Comparison of ENCODE assay signal across 8 cellular contexts in the genomic region with DNA sequence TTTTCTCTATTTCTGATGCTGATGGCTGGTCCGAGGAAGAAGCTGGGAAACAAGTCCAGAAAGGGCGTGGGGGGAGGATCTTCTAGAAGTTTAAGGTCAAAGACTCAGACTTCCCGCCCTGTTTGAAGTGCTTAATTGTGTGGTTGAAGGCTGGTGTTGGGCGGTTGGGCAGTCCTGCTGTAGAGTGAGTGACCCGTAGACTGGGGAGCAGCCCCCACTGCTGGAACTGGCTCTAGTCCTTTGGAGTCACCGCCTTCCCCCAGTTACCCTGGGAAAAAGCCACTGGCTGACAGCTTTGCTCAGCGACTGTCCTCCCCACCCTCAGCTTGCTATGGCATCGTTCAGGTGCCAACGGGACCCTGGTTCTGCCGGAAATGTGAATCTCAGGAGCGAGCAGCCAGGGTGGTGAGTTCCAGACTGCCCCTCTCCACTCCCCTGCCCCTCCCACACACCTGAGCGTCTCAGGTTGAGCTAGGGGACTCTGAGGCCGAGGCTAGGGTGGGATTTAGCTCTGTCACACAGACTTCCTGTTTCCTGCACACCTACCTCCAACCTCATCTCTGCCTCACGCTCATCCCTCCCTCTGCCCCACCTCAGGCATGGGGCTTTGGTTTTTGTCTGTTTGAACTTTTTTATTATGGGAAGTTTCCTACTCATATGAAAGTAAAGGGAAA. TPM values are rescaled to one million over a fixed set of nuclear protein-coding genes. Genes with fewer than 3 reads are reported as not detected.
A peak's percentile ranks its signal among the peaks of the same experiment; 100 is the strongest.
DNase-seq lines count a peak whose midpoint lies in the region; ATAC-seq and TF ChIP-seq lines count a peak whose summit lies in the region.

No MANE protein-coding gene starts in this region.

- no peaks in the 10 kb centered on the region for H3K27me3 Mint-ChIP-seq in activated CD8-positive, alpha-beta memory T cell treated with anti-CD3 and anti-CD28 coated beads, Interleukin-2, amount 10 ng/mL, durations not matched to agents 7 days and 5 days

- ATAC-seq in activated CD8-positive, alpha-beta memory T cell treated with anti-CD3 and anti-CD28 coated beads, Interleukin-2, amount 10 ng/mL, durations not matched to agents 7 days and 5 days = no peak

- H3K4me1 Mint-ChIP-seq in activated CD8-positive, alpha-beta memory T cell treated with anti-CD3 and anti-CD28 coated beads, Interleukin-2, amount 10 ng/mL, durations not matched to agents 7 days and 5 days = peaks cover 48% of the 10 kb centered on the region

- peak overlapping the region; percentile 90 for H3K27ac Mint-ChIP-seq in activated CD8-positive, alpha-beta memory T cell treated with anti-CD3 and anti-CD28 coated beads, Interleukin-2, amount 10 ng/mL, durations not matched to agents 7 days and 5 days

- TF ChIP-seq CTCF in fibroblast of the aortic adventitia (IDR thresholded peaks at IDR 0.05; ENCODE audit: insufficient read depth, low read length) = no peak

- H3K4me3 ChIP-seq in fibroblast of the aortic adventitia (ENCODE audit: low read depth, low read length) = peak overlapping the region; percentile 75

- no peaks in the 10 kb centered on the region for H3K9me3 Mint-ChIP-seq in activated CD8-positive, alpha-beta memory T cell treated with anti-CD3 and anti-CD28 coated beads, Interleukin-2, amount 10 ng/mL, durations not matched to agents 7 days and 5 days (ENCODE audit: low read depth)

- H3K4me3 Mint-ChIP-seq in activated CD8-positive, alpha-beta memory T cell treated with anti-CD3 and anti-CD28 coated beads, Interleukin-2, amount 10 ng/mL, durations not matched to agents 7 days and 5 days = peak overlapping the region; percentile 90

- CTCF ChIA-PET in activated CD8-positive, alpha-beta memory T cell treated with anti-CD3 and anti-CD28 coated beads, Interleukin-2, amount 10 ng/mL, durations not matched to agents 7 days and 5 days (lab: Charles Lee) = interaction anchor here (0.8 to 3.8 kb wide), 6 partner anchors 12 to 46 kb away, joined by 3 to 33 read pairs (median 12); partner anchors contain the start of genes CISD3 and PSMB3

- DNase-seq in activated CD8-positive, alpha-beta memory T cell treated with anti-CD3 and anti-CD28 coated beads for 24 hours = peak; percentile 78
- DNase-seq in activated CD8-positive, alpha-beta memory T cell treated with anti-CD3 and anti-CD28 coated beads, Interleukin-2, amount 50 U/mL, for 48 hours = no peak
- peak; percentile 50 for DNase-seq in activated CD8-positive, alpha-beta memory T cell treated with anti-CD3 and anti-CD28 coated beads, Interleukin-2, amount 10 ng/mL, durations not matched to agents 7 days and 5 days
- DNase-seq in fibroblast of the aortic adventitia (ENCODE audit: low read depth) (no peak), renal cortical epithelial cell (ENCODE audit: low read depth) (peak; percentile 23), NCI-H2081 (lab: John Stamatoyannopoulos, UW) (no peak), GM19238 (ENCODE audit: insufficient read length, low spot score) (no peak), cerebellar nuclear complex (lab: John Stamatoyannopoulos, UW) (no peak)

- peaks cover 32% of the 10 kb centered on the region for H3K36me3 Mint-ChIP-seq in activated CD8-positive, alpha-beta memory T cell treated with anti-CD3 and anti-CD28 coated beads, Interleukin-2, amount 10 ng/mL, durations not matched to agents 7 days and 5 days

RNA-seq across cellular contexts. Expression of gene MLLT6, which starts 1.7 kb away (rescaled TPM):
- total RNA-seq in activated CD8-positive, alpha-beta memory T cell treated with anti-CD3 and anti-CD28 coated beads, Interleukin-2, amount 10 ng/mL, durations not matched to agents 7 days and 5 days = 100 to 1,000 TPM; 223 to 247 TPM
- total RNA-seq in fibroblast of the aortic adventitia (ENCODE audit: low replicate concordance) (19.1 and 38.7 TPM in 2 replicates), renal cortical epithelial cell (23.4 and 47.7 TPM in 2 replicates)

RNA-seq across cellular contexts. Expression of gene CISD3, which starts 23.4 kb away (rescaled TPM):
- 10 to 100 TPM; 51.3 to 54.3 TPM for total RNA-seq in activated CD8-positive, alpha-beta memory T cell treated with anti-CD3 and anti-CD28 coated beads, Interleukin-2, amount 10 ng/mL, durations not matched to agents 7 days and 5 days
- total RNA-seq in fibroblast of the aortic adventitia (ENCODE audit: low replicate concordance) (3.4 and 6.5 TPM in 2 replicates), renal cortical epithelial cell (2.0 and 2.4 TPM in 2 replicates)

RNA-seq across cellular contexts. Expression of gene EPOP, which starts 32.0 kb away (rescaled TPM):
- 10 to 100 TPM; 10.4 to 20.1 TPM for total RNA-seq in activated CD8-positive, alpha-beta memory T cell treated with anti-CD3 and anti-CD28 coated beads, Interleukin-2, amount 10 ng/mL, durations not matched to agents 7 days and 5 days
- 0.99 and 5.0 TPM in 2 replicates for total RNA-seq in fibroblast of the aortic adventitia (ENCODE audit: low replicate concordance)
- 2.1 and 2.6 TPM in 2 replicates for total RNA-seq in renal cortical epithelial cell

RNA-seq across cellular contexts. Expression of gene PCGF2, which starts 41.4 kb away (rescaled TPM):
- 1 to 10 TPM; 2.1 to 2.5 TPM for total RNA-seq in activated CD8-positive, alpha-beta memory T cell treated with anti-CD3 and anti-CD28 coated beads, Interleukin-2, amount 10 ng/mL, durations not matched to agents 7 days and 5 days
- total RNA-seq in fibroblast of the aortic adventitia (ENCODE audit: low replicate concordance) (2.9 and 4.8 TPM in 2 replicates), renal cortical epithelial cell (1.7 and 8.6 TPM in 2 replicates)

RNA-seq across cellular contexts. Expression of gene PSMB3, which starts 45.8 kb away (rescaled TPM):
- 100 to 1,000 TPM; 246 to 303 TPM for total RNA-seq in activated CD8-positive, alpha-beta memory T cell treated with anti-CD3 and anti-CD28 coated beads, Interleukin-2, amount 10 ng/mL, durations not matched to agents 7 days and 5 days
- 78.7 and 293 TPM in 2 replicates for total RNA-seq in fibroblast of the aortic adventitia (ENCODE audit: low replicate concordance)
- total RNA-seq in renal cortical epithelial cell = 129 and 436 TPM in 2 replicates

Comparison
In these comparisons a context has a peak if more than half of its experiments do, and no peak if none do; other contexts are left out.
1. DNase-seq: peak in activated CD8-positive, alpha-beta memory T cell treated with anti-CD3 and anti-CD28 coated beads for 24 hours (single experiment), activated CD8-positive, alpha-beta memory T cell treated with anti-CD3 and anti-CD28 coated beads, Interleukin-2, amount 10 ng/mL, durations not matched to agents 7 days and 5 days (single experiment) and renal cortical epithelial cell (single experiment); none in activated CD8-positive, alpha-beta memory T cell treated with anti-CD3 and anti-CD28 coated beads, Interleukin-2, amount 50 U/mL, for 48 hours (single experiment), fibroblast of the aortic adventitia (single experiment), NCI-H2081 (0 of 2), GM19238 (single experiment) and cerebellar nuclear complex (0 of 2).